ENCODE assay signal across 2 cellular contexts in genomic region chr7:93559624-93560491, GRCh38.
TF ChIP-seq lines count a peak whose summit lies in the region.

No MANE protein-coding gene starts in this region.

TF ChIP-seq in GM12878, 131 proteins besides CTCF, POLR2A, EP300 and RAD21:
- TF ChIP-seq PAX8 (IDR thresholded peaks at IDR 0.05), result no peak
- no peak for TF ChIP-seq STAT3 (IDR thresholded peaks at IDR 0.05; ENCODE audit: low read depth, low read length)
- TF ChIP-seq ATF7 (IDR thresholded peaks at IDR 0.05; ENCODE audit: low read depth), result peak; percentile 94
- TF ChIP-seq ZNF207 (IDR thresholded peaks at IDR 0.05; ENCODE audit: borderline replicate concordance), result no peak
- no peak for TF ChIP-seq ASH2L (IDR thresholded peaks at IDR 0.05; ENCODE audit: borderline replicate concordance, low read depth)

TF ChIP-seq in GM23338, 12 proteins besides CTCF, POLR2A, EP300 and RAD21:
- TF ChIP-seq CREB1 (CRISPR knock-in tag; IDR thresholded peaks at IDR 0.05; ENCODE audit: low read depth) (no peak), EZH2 (IDR thresholded peaks at IDR 0.05; ENCODE audit: low read depth, unreplicated experiment) (no peak), ZNF462 (CRISPR knock-in tag; IDR thresholded peaks at IDR 0.05) (no peak), ZNF114 (CRISPR knock-in tag; IDR thresholded peaks at IDR 0.05) (no peak), STAT1 (IDR thresholded peaks at IDR 0.05; ENCODE audit: unreplicated experiment) (no peak), REST (IDR thresholded peaks at IDR 0.05; ENCODE audit: unreplicated experiment) (no peak), POLR2AphosphoS5 (IDR thresholded peaks at IDR 0.05; ENCODE audit: low read depth) (no peak), EZH2phosphoT487 (IDR thresholded peaks at IDR 0.05; ENCODE audit: unreplicated experiment) (no peak), ZNF331 (CRISPR knock-in tag; IDR thresholded peaks at IDR 0.05; ENCODE audit: low read depth) (no peak), JUNB (IDR thresholded peaks at IDR 0.05; ENCODE audit: unreplicated experiment) (no peak), ETS1 (IDR thresholded peaks at IDR 0.05) (no peak), NANOG (IDR thresholded peaks at IDR 0.05; ENCODE audit: borderline replicate concordance) (no peak)
